In genomic region chr5:140556438-140556837, GRCh38 we compare ENCODE assay signal across 9 cellular contexts. TPM values are rescaled to one million over a fixed set of nuclear protein-coding genes. Genes with fewer than 3 reads are reported as not detected.
A peak's percentile ranks its signal among the peaks of the same experiment; 100 is the strongest.
DNase-seq lines count a peak whose midpoint lies in the region; ATAC-seq, FAIRE-seq and TF ChIP-seq lines count a peak whose summit lies in the region.
"Had no signal": no experiment of that assay in that cellular context is flagged by ENCODE, and none has a peak within 500 bp of the region (broad histone marks: within the 10 kb centered on the region; RNA-seq: fewer than 3 reads in every experiment).

No MANE protein-coding gene starts in this region.

- in situ Hi-C loops in Panc1 (cut with HindIII; ENCODE audit: low pct_unique_long_range_greater_than_20kb, low sequenced_read_pairs): no loop called here

- H3K4me3 Mint-ChIP-seq in progenitor cell of endocrine pancreas (ENCODE audit: low read depth): peak overlapping the region; percentile 92

- peak; percentile 16 for FAIRE-seq in GM12891 (lab: Jason Lieb, UNC)
- FAIRE-seq: TTC549 had no signal

- no peaks in the 10 kb centered on the region for H3K27me3 ChIP-seq in Panc1 (ENCODE audit: control insufficient read depth, insufficient read depth, low read length)

- H3K4me1 Mint-ChIP-seq in progenitor cell of endocrine pancreas (ENCODE audit: low read depth): peaks cover 21% of the 10 kb centered on the region

- H3K36me3 Mint-ChIP-seq in progenitor cell of endocrine pancreas (ENCODE audit: insufficient read depth): peaks cover 6% of the 10 kb centered on the region

- POLR2A ChIA-PET in Panc1 (lab: Charles Lee): interaction anchor here (0.8 kb wide), 1 partner anchor 8 kb away, joined by 6 read pairs; no protein-coding TSS in a partner anchor

- CTCF ChIA-PET in Panc1 (lab: Charles Lee): no interaction called here

- no peak for TF ChIP-seq POLR2A in GM12891 (IDR thresholded peaks at IDR 0.05; ENCODE audit: low read depth, low read length)

- BruUV-seq in Panc1 (replicated peaks; lab: Mats Ljungman, UMichigan): no TSS peak

- H3K9me3 Mint-ChIP-seq in progenitor cell of endocrine pancreas (ENCODE audit: low read depth): no peaks in the 10 kb centered on the region

- DNase-seq in GM12891 (ENCODE audit: insufficient read length, low spot score): no peak
- no peak for DNase-seq in Panc1 (ENCODE audit: low read depth, low spot score)
- no peak for DNase-seq in epithelial cell of prostate (ENCODE audit: low read depth, low spot score)
- no peak for DNase-seq in progenitor cell of endocrine pancreas (ENCODE audit: low spot score, unreplicated experiment)
- DNase-seq in NCI-H345 treated with DMSO at 0.1 percent for 48 hours (lab: John Stamatoyannopoulos, UW; ENCODE audit: unreplicated experiment): no peak

- H3K27ac ChIP-seq in Panc1 (ENCODE audit: low read length) (peak overlapping the region; percentile 95), epithelial cell of prostate (peak overlapping the region; percentile 73)

- H3K9me3 ChIP-seq in Panc1 (ENCODE audit: control insufficient read depth, insufficient read depth, low read depth, low read length): no peaks in the 10 kb centered on the region

- peaks cover 23% of the 10 kb centered on the region for H3K4me1 ChIP-seq in Panc1 (ENCODE audit: control insufficient read depth, insufficient read depth, low read length)

- peak overlapping the region; percentile 85 to 89 for H3K4me3 ChIP-seq in Panc1 (ENCODE audit: low read depth in 2 of 2, low read length in 2 of 2)

- peak overlapping the region; percentile 98 for H3K27ac Mint-ChIP-seq in progenitor cell of endocrine pancreas

- TF ChIP-seq CTCF in Panc1 (IDR thresholded peaks at IDR 0.05) (no peak), progenitor cell of endocrine pancreas (IDR thresholded peaks at IDR 0.05; ENCODE audit: unreplicated experiment) (no peak)

- intact Hi-C loops in Panc1 (cut with micrococcal nuclease; ENCODE audit: unreplicated experiment): no loop called here

- H3K27me3 Mint-ChIP-seq in progenitor cell of endocrine pancreas: no peaks in the 10 kb centered on the region

- H3K36me3 ChIP-seq in Panc1 (ENCODE audit: control insufficient read depth, insufficient read depth, low read length): peaks cover 4% of the 10 kb centered on the region; the same call in 1 of the 2 replicates

- ATAC-seq in Panc1 (no peak), GM19397 (IDR thresholded peaks at IDR 0.05; ENCODE audit: unreplicated experiment) (no peak), GM18519 (IDR thresholded peaks at IDR 0.05; ENCODE audit: low FRiP score, unreplicated experiment) (no peak), GM19395 (IDR thresholded peaks at IDR 0.05; ENCODE audit: unreplicated experiment) (no peak)

TF ChIP-seq in GM12891, 5 proteins besides CTCF, POLR2A, EP300 and RAD21:
- TF ChIP-seq PAX5 (IDR thresholded peaks at IDR 0.05; ENCODE audit: insufficient read depth, low read length, severe bottlenecking) (no peak), TAF1 (IDR thresholded peaks at IDR 0.05; ENCODE audit: low read depth, low read length) (no peak), POU2F2 (IDR thresholded peaks at IDR 0.05; ENCODE audit: low read depth, low read length) (no peak), POLR2AphosphoS5 (IDR thresholded peaks at IDR 0.05; ENCODE audit: low read depth, low read length) (no peak; the same call in 1 of the 2 replicates), SPI1 (IDR thresholded peaks at IDR 0.05; ENCODE audit: low read depth, low read length) (no peak)
TF ChIP-seq in GM12891: peak in this region for 0.

RNA-seq across cellular contexts. Expression of gene SRA1, which starts 0.8 kb away (rescaled TPM):
- polyA plus RNA-seq in GM12891 (2012; ENCODE audit: low read depth, missing spikeins): 49.6 TPM
- 52.0 TPM for total RNA-seq in Panc1 (2021; ENCODE audit: unreplicated experiment)
- polyA plus RNA-seq in Panc1 (2012; ENCODE audit: insufficient read length): 74.7 TPM
- 31.8 and 34.6 TPM in 2 replicates for total RNA-seq in progenitor cell of endocrine pancreas

RNA-seq across cellular contexts. Expression of gene APBB3, which starts 8.0 kb away (rescaled TPM):
- polyA plus RNA-seq in GM12891 (2012; ENCODE audit: low read depth, missing spikeins): 16.6 TPM
- total RNA-seq in Panc1 (2021; ENCODE audit: unreplicated experiment) (28.6 TPM), progenitor cell of endocrine pancreas (47.8 and 53.6 TPM in 2 replicates)
- polyA plus RNA-seq in Panc1 (2012; ENCODE audit: insufficient read length): 23.2 TPM

RNA-seq across cellular contexts. Expression of gene SLC35A4, which starts 8.2 kb away (rescaled TPM):
- 102 TPM for polyA plus RNA-seq in GM12891 (2012; ENCODE audit: low read depth, missing spikeins)
- 96.7 TPM for total RNA-seq in Panc1 (2021; ENCODE audit: unreplicated experiment)
- 96.7 TPM for polyA plus RNA-seq in Panc1 (2012; ENCODE audit: insufficient read length)
- 67.3 and 69.2 TPM in 2 replicates for total RNA-seq in progenitor cell of endocrine pancreas

RNA-seq across cellular contexts. Expression of gene EIF4EBP3, which starts 9.0 kb away (rescaled TPM):
- polyA plus RNA-seq in GM12891 (2012; ENCODE audit: low read depth, missing spikeins): 10.9 TPM
- total RNA-seq in Panc1 (2021; ENCODE audit: unreplicated experiment) (8.6 TPM), progenitor cell of endocrine pancreas (6.1 and 6.7 TPM in 2 replicates)
- polyA plus RNA-seq in Panc1 (2012; ENCODE audit: insufficient read length): 11.1 TPM
